9 cellular contexts compared by ENCODE assay signal in genomic region chr3:132730891-132731580, GRCh38. TPM values are rescaled to one million over a fixed set of nuclear protein-coding genes. Genes with fewer than 3 reads are reported as not detected.
DNase-seq lines count a peak whose midpoint lies in the region; ATAC-seq and TF ChIP-seq lines count a peak whose summit lies in the region.
"Had no signal": no experiment of that assay in that cellular context is flagged by ENCODE, and none has a peak within 500 bp of the region (broad histone marks: within the 10 kb centered on the region; RNA-seq: fewer than 3 reads in every experiment).

No MANE protein-coding gene starts in this region.

- TF ChIP-seq CTCF in LNCaP clone FGC (IDR thresholded peaks at IDR 0.05; ENCODE audit: control insufficient read depth, extremely low read depth, insufficient read depth) = peak; percentile 73
- peak; percentile 36 for TF ChIP-seq CTCF in RWPE1 (conservative IDR thresholded peaks at IDR 0.05; ENCODE audit: low read depth)
- peak; percentile 54 to 58 (median 54) for TF ChIP-seq CTCF in esophagus muscularis mucosa (IDR thresholded peaks at IDR 0.05)

- ATAC-seq in GM19455 (IDR thresholded peaks at IDR 0.05; ENCODE audit: unreplicated experiment) (no peak), HG03095 (IDR thresholded peaks at IDR 0.05; ENCODE audit: unreplicated experiment) (no peak), HG02870 (IDR thresholded peaks at IDR 0.05; ENCODE audit: unreplicated experiment) (no peak)

- H3K27ac ChIP-seq in RWPE1 (no peak overlapping the region), esophagus muscularis mucosa (replicated peaks in 1 of 4) (no peak overlapping the region)
- H3K27ac ChIP-seq: SJSA1 had no signal

- H3K4me3 ChIP-seq in LNCaP clone FGC (ENCODE audit: low read depth, low read length) = no peak overlapping the region
- H3K4me3 ChIP-seq in esophagus muscularis mucosa = no peak overlapping the region
- H3K4me3 ChIP-seq: SJSA1 had no signal

- CTCF ChIA-PET in RWPE1 (lab: Yijun Ruan, JAX) = interaction anchor here (0.6 to 1.3 kb wide), 11 partner anchors 40 to 748 kb away, joined by 3 to 12 read pairs (median 4); no protein-coding TSS in a partner anchor

- POLR2A ChIA-PET in RWPE1 (lab: Yijun Ruan, JAX; ENCODE audit: low non-redundant PET) = no interaction called here

- no peaks in the 10 kb centered on the region for H3K9me3 ChIP-seq in esophagus muscularis mucosa
- H3K9me3 ChIP-seq: SJSA1 had no signal

- intact Hi-C loops in esophagus muscularis mucosa (cut with DNase I) = loop anchor here (1.0 to 2.0 kb wide), 2 partner anchors 310 to 692 kb away; no protein-coding TSS in a partner anchor

- WGBS in esophagus muscularis mucosa = 21% methylated on average over 2 of the region's 2 CpGs

- H3K4me1 ChIP-seq in esophagus muscularis mucosa = peaks cover 0 to 14% (median 6%) of the 10 kb centered on the region in 4 donors
- H3K4me1 ChIP-seq: SJSA1 had no signal

- no peaks in the 10 kb centered on the region for H3K27me3 ChIP-seq in esophagus muscularis mucosa

- no peak for TF ChIP-seq EP300 in esophagus muscularis mucosa (IDR thresholded peaks at IDR 0.05)

- in situ Hi-C loops in G401 (cut with HindIII; ENCODE audit: low sequenced_read_pairs) = no loop called here

- no peaks in the 10 kb centered on the region for H3K36me3 ChIP-seq in esophagus muscularis mucosa
- H3K36me3 ChIP-seq: SJSA1 had no signal

- TF ChIP-seq POLR2A in esophagus muscularis mucosa (IDR thresholded peaks at IDR 0.05; ENCODE audit: low read depth) = no peak

- DNase-seq in G401 (ENCODE audit: low spot score) (peak; percentile 69), LNCaP clone FGC (ENCODE audit: low read depth) (no peak), RWPE1 (ENCODE audit: low spot score) (peak; percentile 34), esophagus muscularis mucosa (ENCODE audit: extremely low spot score) (no peak), pons (ENCODE audit: low spot score) (peak; percentile 78)

RNA-seq across cellular contexts. Expression of gene NPHP3, which starts 8.8 kb away (rescaled TPM):
- total RNA-seq in G401 (2014; rRNA removed; shearing (Covaris generic)) = 26.3 and 29.3 TPM in 2 replicates
- 10 to 100 TPM; 22.7 to 31.1 (median 26.4) TPM for total RNA-seq in esophagus muscularis mucosa

Comparison
In these comparisons a context has a peak if more than half of its experiments do, and no peak if none do; other contexts are left out.
1. DNase-seq: peak in G401 (single experiment), RWPE1 (single experiment) and pons (single experiment); none in LNCaP clone FGC (single experiment) and esophagus muscularis mucosa (single experiment).
2. Peak in every context shown above with its lines, with median percentiles within 50 percentile points of each other: CTCF ChIP-seq.